ENCODE assay signal across 22 cellular contexts in the genomic region with DNA sequence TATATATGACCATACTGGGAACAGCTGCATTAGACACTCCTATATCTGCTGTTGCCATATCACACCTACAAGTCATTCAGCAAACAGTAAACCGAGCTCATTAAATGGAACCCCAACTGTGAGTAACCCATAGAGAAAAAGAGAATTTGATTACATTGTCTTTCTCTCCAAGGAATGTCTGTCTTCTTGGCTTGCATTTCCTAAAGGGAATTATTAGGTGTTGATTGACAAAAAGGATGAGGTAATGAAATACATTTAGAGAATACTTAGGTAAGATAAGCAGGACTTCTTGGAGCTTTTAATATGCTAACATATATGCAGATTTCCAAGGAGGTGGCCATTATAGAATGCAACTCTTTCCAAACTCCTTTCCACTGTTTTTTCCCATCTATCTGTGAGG.
"Had no signal": no experiment of that assay in that cellular context is flagged by ENCODE, and none has a peak within 500 bp of the region (broad histone marks: within the 10 kb centered on the region; RNA-seq: fewer than 3 reads in every experiment).

No MANE protein-coding gene starts in this region.

- H3K4me3 ChIP-seq: PC-9 had no signal

- H3K4me3 Mint-ChIP-seq: activated B cell treated with CpG ODN at 0.5 μM for 24 hours; activated CD4-positive, alpha-beta T cell treated with anti-CD3 and anti-CD28 coated beads, Interleukin-2, amount 10 ng/mL, durations not matched to agents 24 days and 14 days; activated CD8-positive, alpha-beta memory T cell treated with anti-CD3 and anti-CD28 coated beads, Interleukin-2, amount 10 ng/mL, durations not matched to agents 7 days and 5 days; activated naive CD4-positive, alpha-beta T cell treated with anti-CD3 and anti-CD28 coated beads, Interleukin-2, amount 50 U/mL, for 24 hours; activated T-cell treated with anti-CD3 and anti-CD28 coated beads, Interleukin-2, amount 50 U/mL, for 24 hours; activated T-helper 1 cell treated with anti-CD3 and anti-CD28 coated beads, Interleukin-12 subunit alpha, Interleukin-12 subunit beta, Interleukin-2, Interleukin-4 antibody, amounts not matched to agents 30 ng/mL and 10 ng/mL and 1 ng/mL, durations not matched to agents 14 hours and 24 hours and 36 hours; T-helper 17 cell had no signal

- H3K27ac ChIP-seq: PC-9 had no signal

- H3K9me3 Mint-ChIP-seq: activated B cell treated with CpG ODN at 0.5 μM for 24 hours; activated CD4-positive, alpha-beta T cell treated with anti-CD3 and anti-CD28 coated beads, Interleukin-2, amount 10 ng/mL, durations not matched to agents 24 days and 14 days; activated naive CD4-positive, alpha-beta T cell treated with anti-CD3 and anti-CD28 coated beads, Interleukin-2, amount 50 U/mL, for 24 hours; activated T-cell treated with anti-CD3 and anti-CD28 coated beads, Interleukin-2, amount 50 U/mL, for 24 hours; activated T-helper 1 cell treated with anti-CD3 and anti-CD28 coated beads, Interleukin-12 subunit alpha, Interleukin-12 subunit beta, Interleukin-2, Interleukin-4 antibody, amounts not matched to agents 30 ng/mL and 10 ng/mL and 1 ng/mL, durations not matched to agents 14 hours and 24 hours and 36 hours had no signal

- H3K27ac Mint-ChIP-seq: activated B cell treated with CpG ODN at 0.5 μM for 24 hours; activated CD4-positive, alpha-beta T cell treated with anti-CD3 and anti-CD28 coated beads, Interleukin-2, amount 10 ng/mL, durations not matched to agents 24 days and 14 days; activated CD8-positive, alpha-beta memory T cell treated with anti-CD3 and anti-CD28 coated beads, Interleukin-2, amount 10 ng/mL, durations not matched to agents 7 days and 5 days; activated naive CD4-positive, alpha-beta T cell treated with anti-CD3 and anti-CD28 coated beads, Interleukin-2, amount 50 U/mL, for 24 hours; activated T-cell treated with anti-CD3 and anti-CD28 coated beads, Interleukin-2, amount 50 U/mL, for 24 hours; activated T-helper 1 cell treated with anti-CD3 and anti-CD28 coated beads, Interleukin-12 subunit alpha, Interleukin-12 subunit beta, Interleukin-2, Interleukin-4 antibody, amounts not matched to agents 30 ng/mL and 10 ng/mL and 1 ng/mL, durations not matched to agents 14 hours and 24 hours and 36 hours; T-helper 17 cell had no signal

- DNase-seq: activated B cell treated with CpG ODN at 0.5 μM for 24 hours; activated CD4-positive, alpha-beta T cell treated with anti-CD3 and anti-CD28 coated beads for 1 hour; activated CD4-positive, alpha-beta T cell treated with anti-CD3 and anti-CD28 coated beads, Interleukin-2, amount 10 ng/mL, durations not matched to agents 24 days and 14 days; activated CD4-positive, alpha-beta T cell treated with anti-CD3 and anti-CD28 coated beads, Interleukin-2, amount 50 U/mL, for 48 hours; activated CD8-positive, alpha-beta memory T cell treated with anti-CD3 and anti-CD28 coated beads, Interleukin-2, amount 10 ng/mL, durations not matched to agents 7 days and 5 days; activated effector memory CD4-positive, alpha-beta T cell treated with Interleukin-2 at 50 U/mL for 16 hours; activated naive CD4-positive, alpha-beta T cell; activated T-cell treated with anti-CD3 and anti-CD28 coated beads, Interleukin-2, amount 50 U/mL, for 24 hours; aorta; central memory CD4-positive, alpha-beta T cell; NCI-H1105 treated with DMSO at 0.1 percent for 48 hours; NCI-H1436 treated with DMSO at 0.1 percent for 48 hours; NCI-H187; NCI-H2081; NCI-H446; NCI-H524; PC-9; SHP77 treated with DMSO at 0.1 percent for 48 hours; T-helper 17 cell; T-helper 9 cell had no signal

- H3K27me3 Mint-ChIP-seq: activated B cell treated with CpG ODN at 0.5 μM for 24 hours; activated CD4-positive, alpha-beta T cell treated with anti-CD3 and anti-CD28 coated beads, Interleukin-2, amount 10 ng/mL, durations not matched to agents 24 days and 14 days; activated CD8-positive, alpha-beta memory T cell treated with anti-CD3 and anti-CD28 coated beads, Interleukin-2, amount 10 ng/mL, durations not matched to agents 7 days and 5 days; activated naive CD4-positive, alpha-beta T cell treated with anti-CD3 and anti-CD28 coated beads, Interleukin-2, amount 50 U/mL, for 24 hours; activated T-cell treated with anti-CD3 and anti-CD28 coated beads, Interleukin-2, amount 50 U/mL, for 24 hours; T-helper 17 cell had no signal

- H3K4me1 Mint-ChIP-seq: activated B cell treated with CpG ODN at 0.5 μM for 24 hours; activated CD4-positive, alpha-beta T cell treated with anti-CD3 and anti-CD28 coated beads, Interleukin-2, amount 10 ng/mL, durations not matched to agents 24 days and 14 days had no signal
